Comparison of ENCODE assay signal across 11 cellular contexts in the genomic region with DNA sequence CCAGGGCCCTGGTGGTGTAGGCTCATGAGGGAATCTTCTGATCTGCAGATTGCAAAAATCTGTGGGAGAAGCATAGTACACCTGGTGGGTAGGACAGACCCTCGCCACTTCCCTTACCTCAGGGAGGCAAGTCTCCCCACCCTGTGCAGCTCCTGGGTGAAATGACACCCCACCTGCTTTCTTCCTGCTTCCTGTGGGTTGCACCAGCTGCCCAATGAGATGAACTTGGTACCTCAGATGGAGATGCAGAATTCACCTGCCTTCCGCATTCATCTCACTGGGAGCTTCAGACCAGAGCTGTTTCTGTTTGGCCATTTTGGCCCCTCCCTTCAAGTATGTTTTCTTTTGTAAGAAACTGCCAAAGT. TPM values are rescaled to one million over a fixed set of nuclear protein-coding genes. Genes with fewer than 3 reads are reported as not detected.
DNase-seq lines count a peak whose midpoint lies in the region; TF ChIP-seq lines count a peak whose summit lies in the region.
"Had no signal": no experiment of that assay in that cellular context is flagged by ENCODE, and none has a peak within 500 bp of the region (broad histone marks: within the 10 kb centered on the region; RNA-seq: fewer than 3 reads in every experiment).

No MANE protein-coding gene starts in this region.

- DNase-seq in MCF 10A (ENCODE audit: unreplicated experiment), result peak; percentile 5
- no peak for DNase-seq in breast epithelium (ENCODE audit: low spot score in 2 of 2)
- DNase-seq in Jurkat, Clone E6-1 (ENCODE audit: low read depth, low spot score), result peak; percentile 79
- no peak for DNase-seq in brain microvascular endothelial cell
- no peak for DNase-seq in stomach
- DNase-seq in cerebellar nuclear complex (lab: John Stamatoyannopoulos, UW), result no peak
- DNase-seq in AG20443 (ENCODE audit: low spot score), result no peak
- no peak for DNase-seq in NOMO-1 treated with dmso at 0.1 percent for 144 hours (lab: John Stamatoyannopoulos, UW; ENCODE audit: unreplicated experiment)
- DNase-seq: AML-193, SHP77 treated with DMSO at 0.1 percent for 48 hours had no signal

- H3K27me3 ChIP-seq in breast epithelium, result no peaks in the 10 kb centered on the region
- H3K27me3 ChIP-seq in brain microvascular endothelial cell (replicated peaks), result no peaks in the 10 kb centered on the region
- H3K27me3 ChIP-seq in stomach, result no peaks in the 10 kb centered on the region

- no peak overlapping the region for H3K4me3 Mint-ChIP-seq in MCF 10A (ENCODE audit: unreplicated experiment)

- no peak for TF ChIP-seq EP300 in stomach (IDR thresholded peaks at IDR 0.05)

- H3K4me3 ChIP-seq in breast epithelium (no peak overlapping the region), brain microvascular endothelial cell (ENCODE audit: low read depth, low read length) (no peak overlapping the region), stomach (peak overlapping the region in 1 of 4 donors; percentile 2)
- H3K4me3 ChIP-seq in Jurkat, Clone E6-1 (ENCODE audit: low read length), result no peak overlapping the region

- H3K36me3 ChIP-seq in breast epithelium, result no peaks in the 10 kb centered on the region
- H3K36me3 ChIP-seq in brain microvascular endothelial cell (replicated peaks), result no peaks in the 10 kb centered on the region
- H3K36me3 ChIP-seq in stomach, result peaks cover 0 to 3% (median 0%) of the 10 kb centered on the region in 4 donors

- BruUV-seq in MCF 10A (replicated peaks; lab: Mats Ljungman, UMichigan), result no TSS peak

- intact Hi-C loops in MCF 10A (cut with micrococcal nuclease), result no loop called here
- intact Hi-C loops in breast epithelium (cut with DNase I; ENCODE audit: low total_unique reads), result no loop called here
- intact Hi-C loops in stomach (cut with DNase I; ENCODE audit: low total_unique reads), result no loop called here

- TF ChIP-seq CTCF in MCF 10A (IDR thresholded peaks at IDR 0.05; ENCODE audit: unreplicated experiment) (no peak), breast epithelium (IDR thresholded peaks at IDR 0.05) (no peak), brain microvascular endothelial cell (IDR thresholded peaks at IDR 0.05; ENCODE audit: low read depth, low read length, missing control alignments) (no peak), stomach (IDR thresholded peaks at IDR 0.05) (no peak)

- CTCF ChIA-PET in MCF 10A (lab: Yijun Ruan, JAX), result interaction anchor here (0.6 kb wide), 2 partner anchors 8 to 30 kb away, joined by 3 read pairs; no protein-coding TSS in a partner anchor

- no peaks in the 10 kb centered on the region for H3K27me3 Mint-ChIP-seq in MCF 10A (ENCODE audit: insufficient read depth, unreplicated experiment)

- TF ChIP-seq POLR2A in breast epithelium (IDR thresholded peaks at IDR 0.05) (no peak), stomach (IDR thresholded peaks at IDR 0.05) (no peak)

- H3K9me3 ChIP-seq in breast epithelium (no peaks in the 10 kb centered on the region), stomach (no peaks in the 10 kb centered on the region)

- H3K27ac ChIP-seq in breast epithelium, result peak overlapping the region in 1 of 2 donors; percentile 36
- H3K27ac ChIP-seq in brain microvascular endothelial cell, result peak overlapping the region; percentile 36
- H3K27ac ChIP-seq in stomach, result peak overlapping the region in 4 of 5 donors; percentile 14 to 68 (median 52)

- in situ Hi-C loops in brain microvascular endothelial cell (cut with HindIII; ENCODE audit: low pct_ligation_motif_present, low sequenced_read_pairs), result no loop called here

- POLR2A ChIA-PET in MCF 10A (lab: Yijun Ruan, JAX), result interaction anchor here (0.6 to 0.7 kb wide), 2 partner anchors 352 to 732 kb away, joined by 3 read pairs; no protein-coding TSS in a partner anchor

- H3K9me3 Mint-ChIP-seq in MCF 10A (ENCODE audit: unreplicated experiment), result no peaks in the 10 kb centered on the region

- no peaks in the 10 kb centered on the region for H3K36me3 Mint-ChIP-seq in MCF 10A (ENCODE audit: insufficient read depth, unreplicated experiment)

- H3K4me1 ChIP-seq in breast epithelium (peaks cover 0 to 7% of the 10 kb centered on the region in 2 donors), stomach (peaks cover 4 to 11% (median 8%) of the 10 kb centered on the region in 4 donors)

- peaks cover 19% of the 10 kb centered on the region for H3K4me1 Mint-ChIP-seq in MCF 10A (ENCODE audit: insufficient read depth, unreplicated experiment)

- H3K27ac Mint-ChIP-seq in MCF 10A (ENCODE audit: low read depth, unreplicated experiment), result no peak overlapping the region

- 72 to 90% (median 88%) methylated on average over 2 of the region's 2 CpGs for WGBS in stomach, 5 donors

RNA-seq across cellular contexts. Expression of gene CLEC2D, which starts 4.7 kb away (rescaled TPM):
- total RNA-seq in MCF 10A (2022), result 5.1 and 6.7 TPM in 2 replicates
- total RNA-seq in breast epithelium, result 10 to 100 TPM; 10.9 to 30.1 (median 23.9) TPM
- 9.1 TPM for polyA plus RNA-seq in Jurkat, Clone E6-1 (2012; ENCODE audit: insufficient read depth, insufficient read length)
- total RNA-seq in stomach, result 10 to 100 TPM in 4 of 5 donors, not detected in 1; 21.1 to 90.2 (median 32.0) TPM
- 1 to 10 TPM; 2.2 to 6.4 (median 5.1) TPM for polyA plus RNA-seq in stomach

RNA-seq across cellular contexts. Expression of gene CLECL1, which starts 58.7 kb away (rescaled TPM):
- total RNA-seq in MCF 10A (2022) (not detected in 2 replicates), breast epithelium (1 to 10 TPM in 1 of 3 donors, under 1 TPM in 1, not detected in 1; 0.80 to 1.0 TPM), stomach (1 to 10 TPM in 1 of 5 donors, not detected in 4; 1.7 TPM)
- not detected for polyA plus RNA-seq in Jurkat, Clone E6-1 (2012; ENCODE audit: insufficient read depth, insufficient read length)
- 1 to 10 TPM in 2 of 3 donors, not detected in 1; 1.0 to 3.5 TPM for polyA plus RNA-seq in stomach
- total RNA-seq: lung microvascular endothelial cell had no signal

Comparison
In these comparisons a context has a peak if more than half of its experiments do, and no peak if none do; other contexts are left out.
1. DNase-seq: peak in MCF 10A (single experiment) and Jurkat, Clone E6-1 (single experiment); none in breast epithelium (0 of 2), brain microvascular endothelial cell (single experiment), stomach (single experiment), cerebellar nuclear complex (0 of 2), AG20443 (single experiment) and NOMO-1 treated with dmso at 0.1 percent for 144 hours (single experiment).